ENCODE assay signal across 28 cellular contexts in genomic region chr6:73051147-73051546, GRCh38.
"Had no signal": no experiment of that assay in that cellular context is flagged by ENCODE, and none has a peak within 500 bp of the region (broad histone marks: within the 10 kb centered on the region; RNA-seq: fewer than 3 reads in every experiment).

No MANE protein-coding gene starts in this region.

- H3K27ac Mint-ChIP-seq: dendritic cell treated with granulocyte-macrophage colony-stimulating factor and Interleukin-4, amounts not matched to agents 40 ng/mL and 50 ng/mL, for 4 days; mesothelial cell of epicardium; nephron; neural progenitor cell; stimulated activated naive B cell treated with anti-CD40 and anti-IgM and Interleukin-4, amounts not matched to agents 10 μg/mL and 1 μg/mL and 100 μg/mL, for 72 hours; stimulated activated naive CD8-positive, alpha-beta T cell treated with anti-CD3 and anti-CD28 coated beads, Interleukin-15, Interleukin-2, amounts not matched to agents 100 ng/mL and 50 ng/mL, for 24 hours had no signal

- DNase-seq: colonic mucosa; effector CD8-positive, alpha-beta T cell; erythroblast; esophagus squamous epithelium; foreskin melanocyte; glutamatergic neuron; heart right ventricle; hippocampal formation; islet precursor cell; kidney glomerular epithelial cell; mesenchymal stem cell; mucosa of descending colon; naive B cell; nucleus accumbens; sigmoid colon; stimulated activated CD4-positive, alpha-beta T cell treated with anti-CD3 and anti-CD28 coated beads, Interleukin-2, amount 100 ng/mL, for 24 hours; stimulated activated CD4-positive, alpha-beta T cell treated with anti-CD3 and anti-CD28 coated beads, Interleukin-4, amount 100 ng/mL, for 24 hours; stimulated activated naive B cell treated with anti-CD40 and anti-IgM and Interleukin-4, amounts not matched to agents 10 μg/mL and 1 μg/mL and 100 μg/mL, for 72 hours had no signal

- H3K36me3 Mint-ChIP-seq: naive B cell, neural progenitor cell had no signal

- H3K4me2 ChIP-seq: neural progenitor cell had no signal

- H3K36me3 ChIP-seq: colonic mucosa, esophagus squamous epithelium, heart right ventricle, neural progenitor cell, prostate gland, right atrium auricular region, sigmoid colon, thoracic aorta, tibial nerve, upper lobe of left lung had no signal

- H2AFZ ChIP-seq: neural progenitor cell had no signal

- ATAC-seq: heart right ventricle; mucosa of descending colon; stimulated activated naive B cell treated with anti-CD40 and anti-IgM and Interleukin-4, amounts not matched to agents 10 μg/mL and 1 μg/mL and 100 μg/mL, for 72 hours had no signal

- H3K4me3 Mint-ChIP-seq: dendritic cell treated with granulocyte-macrophage colony-stimulating factor and Interleukin-4, amounts not matched to agents 40 ng/mL and 50 ng/mL, for 4 days; mesothelial cell of epicardium; naive B cell; nephron; neural progenitor cell; stimulated activated naive B cell treated with anti-CD40 and anti-IgM and Interleukin-4, amounts not matched to agents 10 μg/mL and 1 μg/mL and 100 μg/mL, for 72 hours; stimulated activated naive CD8-positive, alpha-beta T cell treated with anti-CD3 and anti-CD28 coated beads, Interleukin-15, Interleukin-2, amounts not matched to agents 100 ng/mL and 50 ng/mL, for 24 hours had no signal

- H3K9me3 ChIP-seq: colonic mucosa, esophagus squamous epithelium, heart right ventricle, mucosa of descending colon, prostate gland, right atrium auricular region, sigmoid colon, thoracic aorta, tibial nerve, upper lobe of left lung had no signal

- H3K27me3 Mint-ChIP-seq: dendritic cell treated with granulocyte-macrophage colony-stimulating factor and Interleukin-4, amounts not matched to agents 40 ng/mL and 50 ng/mL, for 4 days; naive B cell; stimulated activated naive B cell treated with anti-CD40 and anti-IgM and Interleukin-4, amounts not matched to agents 10 μg/mL and 1 μg/mL and 100 μg/mL, for 72 hours; stimulated activated naive CD8-positive, alpha-beta T cell treated with anti-CD3 and anti-CD28 coated beads, Interleukin-15, Interleukin-2, amounts not matched to agents 100 ng/mL and 50 ng/mL, for 24 hours had no signal

- H3K9me3 Mint-ChIP-seq: dendritic cell treated with granulocyte-macrophage colony-stimulating factor and Interleukin-4, amounts not matched to agents 40 ng/mL and 50 ng/mL, for 4 days; neural progenitor cell; stimulated activated naive CD8-positive, alpha-beta T cell treated with anti-CD3 and anti-CD28 coated beads, Interleukin-15, Interleukin-2, amounts not matched to agents 100 ng/mL and 50 ng/mL, for 24 hours had no signal

- H3K4me1 Mint-ChIP-seq: mesothelial cell of epicardium; nephron; stimulated activated naive B cell treated with anti-CD40 and anti-IgM and Interleukin-4, amounts not matched to agents 10 μg/mL and 1 μg/mL and 100 μg/mL, for 72 hours had no signal

- H3K9ac ChIP-seq: neural progenitor cell had no signal

- H3K27ac ChIP-seq: colonic mucosa, esophagus squamous epithelium, heart right ventricle, neural progenitor cell, prostate gland, right atrium auricular region, sigmoid colon, thoracic aorta, tibial nerve, upper lobe of left lung had no signal

- H3K4me3 ChIP-seq: colonic mucosa, esophagus squamous epithelium, heart right ventricle, mucosa of descending colon, neural progenitor cell, prostate gland, right atrium auricular region, sigmoid colon, thoracic aorta, tibial nerve, upper lobe of left lung had no signal

- H3K4me1 ChIP-seq: colonic mucosa, esophagus squamous epithelium, heart right ventricle, neural progenitor cell, prostate gland, right atrium auricular region, sigmoid colon, upper lobe of left lung had no signal

- H3K27me3 ChIP-seq: colonic mucosa, esophagus squamous epithelium, heart right ventricle, neural progenitor cell, right atrium auricular region, sigmoid colon, tibial nerve, upper lobe of left lung had no signal
